Comparison of ENCODE assay signal across 8 cellular contexts in the genomic region with DNA sequence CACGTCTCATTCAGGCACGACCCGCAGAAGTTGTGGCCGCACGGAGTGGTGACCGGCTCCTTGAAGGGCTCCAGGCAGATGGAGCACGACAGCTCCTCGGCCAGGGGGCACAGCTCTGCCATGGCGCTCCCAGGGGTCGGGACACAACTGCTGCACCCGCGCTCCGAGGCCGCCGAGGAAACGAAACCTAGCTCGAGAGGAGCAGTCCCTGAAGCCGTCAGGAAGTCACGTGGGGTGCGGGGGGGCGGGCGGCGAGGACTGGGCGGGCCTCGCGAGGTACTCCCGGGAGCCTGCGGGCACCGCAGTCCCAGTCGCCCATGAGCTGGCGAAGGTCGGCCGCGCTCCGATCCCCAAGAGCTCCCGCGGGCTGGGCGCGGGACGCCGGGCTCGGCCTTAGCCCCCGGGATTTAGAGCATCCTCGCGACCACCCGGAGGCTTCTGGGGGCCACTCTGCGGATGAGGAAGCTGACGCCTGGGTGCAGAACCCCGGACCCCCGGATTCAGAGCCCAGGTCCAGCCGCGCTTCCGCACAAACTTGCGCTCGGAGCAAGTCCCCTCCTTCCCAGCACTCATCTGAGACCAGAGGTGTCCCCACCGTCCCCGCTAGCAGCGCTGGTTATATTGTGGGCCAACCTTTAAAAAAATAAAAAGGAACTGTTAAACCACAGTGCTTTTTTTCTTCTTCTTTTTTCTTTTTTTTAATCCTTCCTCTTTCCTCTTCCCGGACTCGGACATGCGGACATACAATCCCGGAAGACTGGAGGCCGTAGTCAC. TPM values are rescaled to one million over a fixed set of nuclear protein-coding genes. Genes with fewer than 3 reads are reported as not detected.
A peak's percentile ranks its signal among the peaks of the same experiment; 100 is the strongest.
DNase-seq lines count a peak whose midpoint lies in the region; ATAC-seq and TF ChIP-seq lines count a peak whose summit lies in the region.

A gene with protein sequence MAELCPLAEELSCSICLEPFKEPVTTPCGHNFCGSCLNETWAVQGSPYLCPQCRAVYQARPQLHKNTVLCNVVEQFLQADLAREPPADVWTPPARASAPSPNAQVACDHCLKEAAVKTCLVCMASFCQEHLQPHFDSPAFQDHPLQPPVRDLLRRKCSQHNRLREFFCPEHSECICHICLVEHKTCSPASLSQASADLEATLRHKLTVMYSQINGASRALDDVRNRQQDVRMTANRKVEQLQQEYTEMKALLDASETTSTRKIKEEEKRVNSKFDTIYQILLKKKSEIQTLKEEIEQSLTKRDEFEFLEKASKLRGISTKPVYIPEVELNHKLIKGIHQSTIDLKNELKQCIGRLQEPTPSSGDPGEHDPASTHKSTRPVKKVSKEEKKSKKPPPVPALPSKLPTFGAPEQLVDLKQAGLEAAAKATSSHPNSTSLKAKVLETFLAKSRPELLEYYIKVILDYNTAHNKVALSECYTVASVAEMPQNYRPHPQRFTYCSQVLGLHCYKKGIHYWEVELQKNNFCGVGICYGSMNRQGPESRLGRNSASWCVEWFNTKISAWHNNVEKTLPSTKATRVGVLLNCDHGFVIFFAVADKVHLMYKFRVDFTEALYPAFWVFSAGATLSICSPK (minus strand): TSS at position 183 of the 774 bp plus-strand sequence. CDS start 61 bp downstream, at position 122.

- peak within 1 kb of the TSS; percentile 55 for H3K27ac ChIP-seq in OCI-LY3 (ENCODE audit: low read length)

- peak within 1 kb of the TSS; percentile 81 for H3K9ac ChIP-seq in OCI-LY3 (ENCODE audit: low read length)

- peaks cover 46% of the 10 kb centered on the region for H3K4me1 ChIP-seq in OCI-LY3 (ENCODE audit: low read length)
- peaks cover 70% of the 10 kb centered on the region for H3K4me1 ChIP-seq in mononuclear cell (ENCODE audit: insufficient read depth, low read length)

- peaks cover 20% of the 10 kb centered on the region for H3K36me3 ChIP-seq in OCI-LY3 (replicated peaks; ENCODE audit: low read depth, low read length)

- TF ChIP-seq CTCF in OCI-LY3 (IDR thresholded peaks at IDR 0.05; ENCODE audit: low read depth, low read length): no peak

- H3K27me3 ChIP-seq in OCI-LY3 (ENCODE audit: low read depth, low read length) (no peaks in the 10 kb centered on the region), mononuclear cell (ENCODE audit: insufficient read depth, low read length) (no peaks in the 10 kb centered on the region)

- ATAC-seq in GM21447 (IDR thresholded peaks at IDR 0.05; ENCODE audit: unreplicated experiment): peak; percentile 61

- H3K79me2 ChIP-seq in OCI-LY3 (ENCODE audit: low read length): peaks cover 42% of the 10 kb centered on the region

- H3K4me3 ChIP-seq in OCI-LY3 (ENCODE audit: low read length): peak within 1 kb of the TSS; percentile 77
- peak within 1 kb of the TSS; percentile 87 for H3K4me3 ChIP-seq in mononuclear cell (ENCODE audit: low read length)

- peak within 1 kb of the TSS; percentile 72; the same call in 1 of the 2 replicates for H2AFZ ChIP-seq in OCI-LY3 (ENCODE audit: low read depth, low read length)

- H3K4me2 ChIP-seq in OCI-LY3 (ENCODE audit: low read length): peak within 1 kb of the TSS; percentile 92

- H3K9me3 ChIP-seq in OCI-LY3 (ENCODE audit: insufficient read depth, low read length) (peaks cover 7% of the 10 kb centered on the region; the same call in 1 of the 2 replicates), mononuclear cell (ENCODE audit: low read depth, low read length) (no peaks in the 10 kb centered on the region)

- peaks cover 23% of the 10 kb centered on the region for H4K20me1 ChIP-seq in OCI-LY3 (ENCODE audit: insufficient read depth, low read length)

- DNase-seq in D341Med (ENCODE audit: low spot score) (peak; percentile 95), HuH-7 (ENCODE audit: low spot score) (peak; percentile 97), activated T-cell treated with anti-CD3 and anti-CD28 coated beads for 1 hour (ENCODE audit: low read depth) (peak; percentile 88), epidermal melanocyte (ENCODE audit: insufficient read length, low spot score) (peak; percentile 88)
- peak; percentile 85 to 92 for DNase-seq in stimulated activated CD8-positive, alpha-beta memory T cell treated with anti-CD3 and anti-CD28 coated beads, Interleukin-2, amount 100 ng/mL, for 48 hours (ENCODE audit: low read depth in 2 of 2)

RNA-seq across cellular contexts. Expression of the gene that starts here (rescaled TPM):
- total RNA-seq in mononuclear cell: 33.4 TPM

Comparison
In these comparisons a context has a peak if more than half of its experiments do, and no peak if none do; other contexts are left out.
1. Peak in every context shown above with its lines: DNase-seq, ATAC-seq, H3K4me3 ChIP-seq and H3K27ac ChIP-seq.